8 cellular contexts compared by ENCODE assay signal in genomic region chr19:5292453-5292842, GRCh38. TPM values are rescaled to one million over a fixed set of nuclear protein-coding genes. Genes with fewer than 3 reads are reported as not detected.
DNase-seq lines count a peak whose midpoint lies in the region; ATAC-seq and TF ChIP-seq lines count a peak whose summit lies in the region.

No MANE protein-coding gene starts in this region.

- H3K27ac Mint-ChIP-seq in activated T-cell treated with anti-CD3 and anti-CD28 coated beads, Interleukin-2, amount 50 U/mL, for 24 hours, result no peak overlapping the region

- peak; percentile 32 for DNase-seq in NCI-H2196 (lab: John Stamatoyannopoulos, UW; ENCODE audit: unreplicated experiment)
- DNase-seq in NCI-H2196 treated with DMSO at 0.1 percent for 48 hours (lab: John Stamatoyannopoulos, UW; ENCODE audit: unreplicated experiment), result no peak
- peak; percentile 53 for DNase-seq in activated T-cell treated with anti-CD3 and anti-CD28 coated beads, Interleukin-2, amount 50 U/mL, for 24 hours
- peak; percentile 68 for DNase-seq in Right ventricle myocardium superior
- DNase-seq in retinal pigment epithelial cell (ENCODE audit: low read depth), result no peak
- no peak for DNase-seq in NCI-H446 (lab: John Stamatoyannopoulos, UW)

- H3K27me3 Mint-ChIP-seq in activated T-cell treated with anti-CD3 and anti-CD28 coated beads, Interleukin-2, amount 50 U/mL, for 24 hours, result peaks cover 21% of the 10 kb centered on the region

- no peaks in the 10 kb centered on the region for H3K36me3 Mint-ChIP-seq in activated T-cell treated with anti-CD3 and anti-CD28 coated beads, Interleukin-2, amount 50 U/mL, for 24 hours (ENCODE audit: low read depth)

- H3K9me3 Mint-ChIP-seq in activated T-cell treated with anti-CD3 and anti-CD28 coated beads, Interleukin-2, amount 50 U/mL, for 24 hours, result no peaks in the 10 kb centered on the region

- H3K4me1 Mint-ChIP-seq in activated T-cell treated with anti-CD3 and anti-CD28 coated beads, Interleukin-2, amount 50 U/mL, for 24 hours (ENCODE audit: low read depth), result peaks cover 15% of the 10 kb centered on the region

- intact Hi-C loops in Right ventricle myocardium superior (cut with DNase I), result no loop called here

- no peak for TF ChIP-seq CTCF in retinal pigment epithelial cell (conservative IDR thresholded peaks at IDR 0.05; ENCODE audit: low read depth, low read length)

- H3K4me3 ChIP-seq in retinal pigment epithelial cell (ENCODE audit: low read length), result peak overlapping the region; percentile 68

- ATAC-seq in Right ventricle myocardium superior (ENCODE audit: poor library complexity) (no peak), GM19397 (IDR thresholded peaks at IDR 0.05; ENCODE audit: unreplicated experiment) (no peak), GM21367 (IDR thresholded peaks at IDR 0.05; ENCODE audit: unreplicated experiment) (no peak)

- peak overlapping the region; percentile 55 for H3K4me3 Mint-ChIP-seq in activated T-cell treated with anti-CD3 and anti-CD28 coated beads, Interleukin-2, amount 50 U/mL, for 24 hours

RNA-seq across cellular contexts. Expression of gene PTPRS, which starts 48.2 kb away (rescaled TPM):
- 51.5 TPM for total RNA-seq in Right ventricle myocardium superior

Comparison
In these comparisons a context has a peak if more than half of its experiments do, and no peak if none do; other contexts are left out.
1. DNase-seq: peak in NCI-H2196 (single experiment), activated T-cell treated with anti-CD3 and anti-CD28 coated beads, Interleukin-2, amount 50 U/mL, for 24 hours (single experiment) and Right ventricle myocardium superior (single experiment); none in NCI-H2196 treated with DMSO at 0.1 percent for 48 hours (single experiment), retinal pigment epithelial cell (single experiment) and NCI-H446 (0 of 2).